Comparison of ENCODE assay signal across 13 cellular contexts in genomic region chr6:135233676-135234491, GRCh38. TPM values are rescaled to one million over a fixed set of nuclear protein-coding genes. Genes with fewer than 3 reads are reported as not detected.
A peak's percentile ranks its signal among the peaks of the same experiment; 100 is the strongest.
DNase-seq lines count a peak whose midpoint lies in the region; ATAC-seq, FAIRE-seq and TF ChIP-seq lines count a peak whose summit lies in the region.
"Had no signal": no experiment of that assay in that cellular context is flagged by ENCODE, and none has a peak within 500 bp of the region (broad histone marks: within the 10 kb centered on the region; RNA-seq: fewer than 3 reads in every experiment).

No MANE protein-coding gene starts in this region.

- peak overlapping the region; percentile 22 for H3K27ac ChIP-seq in CD8-positive, alpha-beta memory T cell (ENCODE audit: low read depth, low read length)
- H3K27ac ChIP-seq in PC-9 = no peak overlapping the region
- H3K27ac ChIP-seq: heart left ventricle had no signal

- no peaks in the 10 kb centered on the region for H3K27me3 ChIP-seq in CD8-positive, alpha-beta memory T cell (ENCODE audit: insufficient read depth, low read length, poor library complexity, severe bottlenecking)
- H3K27me3 ChIP-seq in PC-9 (ENCODE audit: insufficient read depth, low read depth) = peaks cover 37% of the 10 kb centered on the region
- no peaks in the 10 kb centered on the region; the same call in 1 of the 2 replicates for H3K27me3 ChIP-seq in Caco-2 (replicated peaks; ENCODE audit: control insufficient read depth, insufficient read depth, low read length)

- ATAC-seq in HG03060 (IDR thresholded peaks at IDR 0.05; ENCODE audit: low read depth, unreplicated experiment) = peak; percentile 46
- ATAC-seq: heart left ventricle had no signal

- peak; percentile 91 for FAIRE-seq in GM19239 (lab: Jason Lieb, UNC)
- FAIRE-seq: bronchial epithelial cell had no signal

- no peak overlapping the region for H2AFZ ChIP-seq in PC-9

- H3K36me3 Mint-ChIP-seq in CD8-positive, alpha-beta memory T cell = no peaks in the 10 kb centered on the region
- no peaks in the 10 kb centered on the region for H3K36me3 Mint-ChIP-seq in glutamatergic neuron (ENCODE audit: unreplicated experiment)
- H3K36me3 Mint-ChIP-seq in Caco-2 (ENCODE audit: insufficient read depth, unreplicated experiment) = no peaks in the 10 kb centered on the region

- H3K27ac Mint-ChIP-seq in CD8-positive, alpha-beta memory T cell = no peak overlapping the region
- H3K27ac Mint-ChIP-seq in glutamatergic neuron (ENCODE audit: unreplicated experiment) (no peak overlapping the region), Caco-2 (ENCODE audit: unreplicated experiment) (no peak overlapping the region)
- H3K27ac Mint-ChIP-seq: activated CD4-positive, alpha-beta T cell treated with anti-CD3 and anti-CD28 coated beads, Interleukin-2, amount 10 ng/mL, durations not matched to agents 24 days and 14 days; CD4-positive, alpha-beta T cell; H9 had no signal

- CTCF ChIA-PET in CD8-positive, alpha-beta memory T cell (lab: Charles Lee) = interaction anchor here (1.4 kb wide), 1 partner anchor 87 kb away, joined by 3 read pairs; no protein-coding TSS in a partner anchor
- CTCF ChIA-PET in PC-9 (lab: Charles Lee) = no interaction called here
- CTCF ChIA-PET in Caco-2 (lab: Charles Lee) = no interaction called here

- no peaks in the 10 kb centered on the region for H3K4me1 ChIP-seq in CD8-positive, alpha-beta memory T cell (ENCODE audit: insufficient read depth, low read length)
- H3K4me1 ChIP-seq in PC-9 (replicated peaks; ENCODE audit: insufficient read depth) = no peaks in the 10 kb centered on the region
- H3K4me1 ChIP-seq in Caco-2 = no peaks in the 10 kb centered on the region

- H3K27me3 Mint-ChIP-seq in CD8-positive, alpha-beta memory T cell = peaks cover 2 to 3% of the 10 kb centered on the region in 2 donors
- H3K27me3 Mint-ChIP-seq in glutamatergic neuron (ENCODE audit: unreplicated experiment) (peaks cover 3% of the 10 kb centered on the region), Caco-2 (ENCODE audit: insufficient read depth, unreplicated experiment) (peaks cover 3% of the 10 kb centered on the region)
- H3K27me3 Mint-ChIP-seq: CD4-positive, alpha-beta T cell had no signal

- intact Hi-C loops in PC-9 (cut with micrococcal nuclease; ENCODE audit: unreplicated experiment) = no loop called here
- intact Hi-C loops in Caco-2 (cut with micrococcal nuclease; ENCODE audit: unreplicated experiment) = no loop called here

- no peak overlapping the region for H3K4me3 ChIP-seq in CD8-positive, alpha-beta memory T cell (ENCODE audit: low read length)
- H3K4me3 ChIP-seq in PC-9 (no peak overlapping the region), Caco-2 (ENCODE audit: low read depth, low read length) (no peak overlapping the region)
- H3K4me3 ChIP-seq: heart left ventricle had no signal

- H3K36me3 ChIP-seq in CD8-positive, alpha-beta memory T cell (ENCODE audit: insufficient read depth, low read length) = no peaks in the 10 kb centered on the region
- H3K36me3 ChIP-seq in PC-9 (ENCODE audit: low read depth) = no peaks in the 10 kb centered on the region
- no peaks in the 10 kb centered on the region for H3K36me3 ChIP-seq in Caco-2 (ENCODE audit: control insufficient read depth, insufficient read depth, low read length)
- H3K36me3 ChIP-seq: heart left ventricle had no signal

- H3K4me3 Mint-ChIP-seq in CD8-positive, alpha-beta memory T cell = no peak overlapping the region
- H3K4me3 Mint-ChIP-seq in glutamatergic neuron (ENCODE audit: unreplicated experiment) = no peak overlapping the region
- H3K4me3 Mint-ChIP-seq in Caco-2 (ENCODE audit: unreplicated experiment) = no peak overlapping the region
- H3K4me3 Mint-ChIP-seq: activated CD4-positive, alpha-beta T cell treated with anti-CD3 and anti-CD28 coated beads, Interleukin-2, amount 10 ng/mL, durations not matched to agents 24 days and 14 days; CD4-positive, alpha-beta T cell; H9 had no signal

- no peaks in the 10 kb centered on the region for H4K20me1 ChIP-seq in PC-9 (ENCODE audit: insufficient read depth)

- H3F3A ChIP-seq in PC-9 (ENCODE audit: insufficient read depth, low read depth) = no peaks in the 10 kb centered on the region

- H3K4me1 Mint-ChIP-seq in CD8-positive, alpha-beta memory T cell = peaks cover 0 to 15% (median 3%) of the 10 kb centered on the region in 3 donors
- H3K4me1 Mint-ChIP-seq in glutamatergic neuron (ENCODE audit: low read depth, unreplicated experiment) (no peaks in the 10 kb centered on the region), Caco-2 (ENCODE audit: low read depth, unreplicated experiment) (peaks cover 10% of the 10 kb centered on the region)

- POLR2A ChIA-PET in CD8-positive, alpha-beta memory T cell (lab: Charles Lee) = no interaction called here
- POLR2A ChIA-PET in PC-9 (lab: Charles Lee; ENCODE audit: unreplicated experiment) = no interaction called here
- POLR2A ChIA-PET in Caco-2 (lab: Charles Lee) = no interaction called here

- no peaks in the 10 kb centered on the region for H3K79me2 ChIP-seq in PC-9 (ENCODE audit: low read depth)

- no peaks in the 10 kb centered on the region for H3K9me3 Mint-ChIP-seq in CD8-positive, alpha-beta memory T cell
- H3K9me3 Mint-ChIP-seq in glutamatergic neuron (ENCODE audit: unreplicated experiment) (peaks cover 1% of the 10 kb centered on the region), Caco-2 (ENCODE audit: unreplicated experiment) (no peaks in the 10 kb centered on the region)
- H3K9me3 Mint-ChIP-seq: activated CD4-positive, alpha-beta T cell treated with anti-CD3 and anti-CD28 coated beads, Interleukin-2, amount 10 ng/mL, durations not matched to agents 24 days and 14 days; CD4-positive, alpha-beta T cell had no signal

- no peak overlapping the region for H3K4me2 ChIP-seq in PC-9

- H3K9me3 ChIP-seq in CD8-positive, alpha-beta memory T cell (ENCODE audit: low read length) = no peaks in the 10 kb centered on the region
- H3K9me3 ChIP-seq in PC-9 (ENCODE audit: insufficient read depth, low read depth) (no peaks in the 10 kb centered on the region), Caco-2 (no peaks in the 10 kb centered on the region)
- H3K9me3 ChIP-seq: heart left ventricle had no signal

- H3K9me2 ChIP-seq in PC-9 (ENCODE audit: insufficient read depth) = no peaks in the 10 kb centered on the region

- BruUV-seq in PC-9 (replicated peaks; lab: Mats Ljungman, UMichigan) (no TSS peak), Caco-2 (replicated peaks; lab: Mats Ljungman, UMichigan) (no TSS peak)

- TF ChIP-seq CTCF in PC-9 (conservative IDR thresholded peaks at IDR 0.05) (no peak), glutamatergic neuron (IDR thresholded peaks at IDR 0.05; ENCODE audit: partially characterized antibody, unreplicated experiment) (no peak), Caco-2 (IDR thresholded peaks at IDR 0.05; ENCODE audit: insufficient read depth in 1 of 2, low read depth in 1 of 2, low read length in 1 of 2, severe bottlenecking in 1 of 2, unreplicated experiment in 1 of 2) (no peak)

- DNase-seq in CD8-positive, alpha-beta memory T cell = no peak
- DNase-seq in GM19239 (ENCODE audit: insufficient read length, low spot score) (no peak), NCI-H82 treated with DMSO at 0.1 percent for 48 hours (lab: John Stamatoyannopoulos, UW; ENCODE audit: unreplicated experiment) (peak; percentile 45), Ammon's horn (ENCODE audit: low spot score) (no peak), PC-9 (no peak), glutamatergic neuron (no peak), Caco-2 (no peak)
- DNase-seq: activated CD4-positive, alpha-beta T cell treated with anti-CD3 and anti-CD28 coated beads, Interleukin-2, amount 10 ng/mL, durations not matched to agents 24 days and 14 days; CD4-positive, alpha-beta T cell; H9; heart left ventricle had no signal

RNA-seq across cellular contexts. Expression of gene MYB, which starts 52.8 kb away (rescaled TPM):
- total RNA-seq in CD8-positive, alpha-beta memory T cell = 10 to 100 TPM; 42.3 to 44.2 TPM
- polyA plus RNA-seq in CD8-positive, alpha-beta memory T cell = 1.3 TPM
- total RNA-seq in PC-9 (2021) = 0.95 and 1.8 TPM in 2 replicates
- 0.56 TPM for total RNA-seq in glutamatergic neuron (ENCODE audit: unreplicated experiment)
- 2.3 and 2.7 TPM in 2 replicates for total RNA-seq in Caco-2 (2022)
- polyA plus RNA-seq: heart left ventricle had no signal

Comparison
In these comparisons a context has a peak if more than half of its experiments do, and no peak if none do; other contexts are left out.
1. RNA of gene MYB, which starts 52.8 kb away (total RNA-seq): 42.3 to 44.2 TPM in CD8-positive, alpha-beta memory T cell; 2.3 to 2.7 TPM in Caco-2, 0.95 to 1.8 TPM in PC-9 and 0.56 TPM in glutamatergic neuron (single experiment); every median in the first group is over 10 times any median in the second.